In the genomic region with DNA sequence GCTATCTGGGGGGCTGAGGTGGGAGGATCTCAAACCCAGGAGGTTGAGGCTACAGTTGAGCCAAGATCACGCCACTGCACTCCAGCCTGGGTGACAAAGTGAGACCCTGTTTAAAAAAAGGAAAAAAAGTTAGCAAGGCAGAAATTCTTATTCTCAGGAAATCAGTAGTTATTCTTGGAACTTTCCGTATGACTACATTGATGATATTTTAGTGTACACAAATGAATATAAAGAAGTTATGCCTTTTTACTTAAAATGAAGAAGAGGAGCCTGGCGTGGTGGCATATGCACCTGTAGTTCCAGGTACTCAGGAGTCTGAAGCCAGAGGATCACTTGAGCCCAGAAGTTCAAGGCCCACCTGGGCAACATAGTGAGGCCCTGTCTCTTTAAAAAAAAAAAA, we compare ENCODE assay signal across 25 cellular contexts. TPM values are rescaled to one million over a fixed set of nuclear protein-coding genes. Genes with fewer than 3 reads are reported as not detected.
DNase-seq lines count a peak whose midpoint lies in the region; ATAC-seq, FAIRE-seq and TF ChIP-seq lines count a peak whose summit lies in the region.
"Had no signal": no experiment of that assay in that cellular context is flagged by ENCODE, and none has a peak within 500 bp of the region (broad histone marks: within the 10 kb centered on the region; RNA-seq: fewer than 3 reads in every experiment).

No MANE protein-coding gene starts in this region.

- POLR2A ChIA-PET in activated CD8-positive, alpha-beta T cell treated with anti-CD3 and anti-CD28 coated beads for 36 hours (lab: Charles Lee): no interaction called here
- POLR2A ChIA-PET in activated CD8-positive, alpha-beta T cell treated with anti-CD3 and anti-CD28 coated beads, Interleukin-2, amount 10 ng/mL, durations not matched to agents 7 days and 5 days (lab: Charles Lee): interaction anchor here (0.6 kb wide), 1 partner anchor 16 kb away, joined by 5 read pairs; no protein-coding TSS in a partner anchor

- peaks cover 7% of the 10 kb centered on the region for H3K4me1 Mint-ChIP-seq in activated CD8-positive, alpha-beta T cell treated with anti-CD3 and anti-CD28 coated beads for 36 hours (ENCODE audit: low read depth)
- H3K4me1 Mint-ChIP-seq in activated CD8-positive, alpha-beta T cell treated with anti-CD3 and anti-CD28 coated beads, Interleukin-2, amount 10 ng/mL, durations not matched to agents 7 days and 5 days (ENCODE audit: low read depth): peaks cover 3% of the 10 kb centered on the region
- H3K4me1 Mint-ChIP-seq in natural killer cell treated with Interleukin-12 subunit alpha and Interleukin-12 subunit beta and Interleukin-15 and Interleukin-18, amount 100 ng/mL, for 72 hours (ENCODE audit: low read depth in 2 of 2): no peaks in the 10 kb centered on the region
- H3K4me1 Mint-ChIP-seq in natural killer cell: no peaks in the 10 kb centered on the region
- no peaks in the 10 kb centered on the region for H3K4me1 Mint-ChIP-seq in stimulated activated effector memory CD8-positive, alpha-beta T cell treated with anti-CD3 and anti-CD28 coated beads, Interleukin-12 subunit alpha, Interleukin-12 subunit beta, amount 100 ng/mL, for 72 hours

- FAIRE-seq in frontal cortex (lab: Jason Lieb, UNC): no peak
- FAIRE-seq: A549, D721Med, GM12891, GM19239, H1 had no signal

- H3K27ac Mint-ChIP-seq in activated CD8-positive, alpha-beta T cell treated with anti-CD3 and anti-CD28 coated beads for 36 hours: no peak overlapping the region
- no peak overlapping the region for H3K27ac Mint-ChIP-seq in activated CD8-positive, alpha-beta T cell treated with anti-CD3 and anti-CD28 coated beads, Interleukin-2, amount 10 ng/mL, durations not matched to agents 7 days and 5 days
- no peak overlapping the region for H3K27ac Mint-ChIP-seq in natural killer cell treated with Interleukin-12 subunit alpha and Interleukin-12 subunit beta and Interleukin-15 and Interleukin-18, amount 100 ng/mL, for 72 hours
- H3K27ac Mint-ChIP-seq in natural killer cell: no peak overlapping the region
- H3K27ac Mint-ChIP-seq in stimulated activated effector memory CD8-positive, alpha-beta T cell treated with anti-CD3 and anti-CD28 coated beads, Interleukin-12 subunit alpha, Interleukin-12 subunit beta, amount 100 ng/mL, for 72 hours: no peak overlapping the region
- H3K27ac Mint-ChIP-seq: CD14-positive monocyte; CD4-positive, alpha-beta T cell had no signal

- TF ChIP-seq CTCF in activated CD8-positive, alpha-beta T cell treated with anti-CD3 and anti-CD28 coated beads for 36 hours (IDR thresholded peaks at IDR 0.05): no peak
- TF ChIP-seq CTCF in natural killer cell (IDR thresholded peaks at IDR 0.05): no peak

- no peak for DNase-seq in activated CD8-positive, alpha-beta T cell treated with anti-CD3 and anti-CD28 coated beads for 36 hours
- DNase-seq in activated CD8-positive, alpha-beta T cell treated with anti-CD3 and anti-CD28 coated beads, Interleukin-2, amount 10 ng/mL, durations not matched to agents 7 days and 5 days: no peak
- DNase-seq in natural killer cell treated with Interleukin-12 subunit alpha and Interleukin-12 subunit beta and Interleukin-15 and Interleukin-18, amount 100 ng/mL, for 72 hours (ENCODE audit: low spot score): no peak
- DNase-seq in natural killer cell: no peak
- no peak for DNase-seq in stimulated activated effector memory CD8-positive, alpha-beta T cell treated with anti-CD3 and anti-CD28 coated beads, Interleukin-12 subunit alpha, Interleukin-12 subunit beta, amount 100 ng/mL, for 72 hours (ENCODE audit: low spot score in 2 of 2)
- DNase-seq in frontal cortex (ENCODE audit: low spot score in 2 of 2): no peak
- DNase-seq: 8988T; ACHN; AML-193; BE2C; CD4-positive, alpha-beta T cell; CD8-positive, alpha-beta memory T cell; DMS 273 treated with DMSO at 0.1 percent for 48 hours; DMS79; EL; GDM1; GM23248; H7; HCEC 1CT had no signal

- intact Hi-C loops in activated CD8-positive, alpha-beta T cell treated with anti-CD3 and anti-CD28 coated beads for 36 hours (cut with micrococcal nuclease): no loop called here
- intact Hi-C loops in natural killer cell (cut with micrococcal nuclease): loop anchor here (10.0 kb wide), 1 partner anchor 297 kb away; a partner anchor contains a TSS

- no peaks in the 10 kb centered on the region for H3K9me3 Mint-ChIP-seq in activated CD8-positive, alpha-beta T cell treated with anti-CD3 and anti-CD28 coated beads for 36 hours
- no peaks in the 10 kb centered on the region for H3K9me3 Mint-ChIP-seq in activated CD8-positive, alpha-beta T cell treated with anti-CD3 and anti-CD28 coated beads, Interleukin-2, amount 10 ng/mL, durations not matched to agents 7 days and 5 days (ENCODE audit: insufficient read depth)
- H3K9me3 Mint-ChIP-seq in natural killer cell treated with Interleukin-12 subunit alpha and Interleukin-12 subunit beta and Interleukin-15 and Interleukin-18, amount 100 ng/mL, for 72 hours: no peaks in the 10 kb centered on the region
- H3K9me3 Mint-ChIP-seq in natural killer cell: no peaks in the 10 kb centered on the region
- H3K9me3 Mint-ChIP-seq in stimulated activated effector memory CD8-positive, alpha-beta T cell treated with anti-CD3 and anti-CD28 coated beads, Interleukin-12 subunit alpha, Interleukin-12 subunit beta, amount 100 ng/mL, for 72 hours: no peaks in the 10 kb centered on the region
- H3K9me3 Mint-ChIP-seq: CD14-positive monocyte; CD4-positive, alpha-beta T cell; CD8-positive, alpha-beta memory T cell had no signal

- no peak overlapping the region for H3K4me3 Mint-ChIP-seq in activated CD8-positive, alpha-beta T cell treated with anti-CD3 and anti-CD28 coated beads for 36 hours
- H3K4me3 Mint-ChIP-seq in activated CD8-positive, alpha-beta T cell treated with anti-CD3 and anti-CD28 coated beads, Interleukin-2, amount 10 ng/mL, durations not matched to agents 7 days and 5 days: no peak overlapping the region
- H3K4me3 Mint-ChIP-seq in natural killer cell treated with Interleukin-12 subunit alpha and Interleukin-12 subunit beta and Interleukin-15 and Interleukin-18, amount 100 ng/mL, for 72 hours: no peak overlapping the region
- no peak overlapping the region for H3K4me3 Mint-ChIP-seq in natural killer cell
- H3K4me3 Mint-ChIP-seq in stimulated activated effector memory CD8-positive, alpha-beta T cell treated with anti-CD3 and anti-CD28 coated beads, Interleukin-12 subunit alpha, Interleukin-12 subunit beta, amount 100 ng/mL, for 72 hours: no peak overlapping the region
- H3K4me3 Mint-ChIP-seq: CD14-positive monocyte; CD4-positive, alpha-beta T cell; CD8-positive, alpha-beta memory T cell had no signal

- CTCF ChIA-PET in activated CD8-positive, alpha-beta T cell treated with anti-CD3 and anti-CD28 coated beads for 36 hours (lab: Charles Lee): no interaction called here
- CTCF ChIA-PET in activated CD8-positive, alpha-beta T cell treated with anti-CD3 and anti-CD28 coated beads, Interleukin-2, amount 10 ng/mL, durations not matched to agents 7 days and 5 days (lab: Charles Lee): no interaction called here

- ATAC-seq in activated CD8-positive, alpha-beta T cell treated with anti-CD3 and anti-CD28 coated beads for 36 hours: peak; percentile 20
- no peak for ATAC-seq in activated CD8-positive, alpha-beta T cell treated with anti-CD3 and anti-CD28 coated beads, Interleukin-2, amount 10 ng/mL, durations not matched to agents 7 days and 5 days
- peak; percentile 24 to 27 for ATAC-seq in natural killer cell treated with Interleukin-12 subunit alpha and Interleukin-12 subunit beta and Interleukin-15 and Interleukin-18, amount 100 ng/mL, for 72 hours
- ATAC-seq in natural killer cell: no peak
- ATAC-seq in stimulated activated effector memory CD8-positive, alpha-beta T cell treated with anti-CD3 and anti-CD28 coated beads, Interleukin-12 subunit alpha, Interleukin-12 subunit beta, amount 100 ng/mL, for 72 hours: peak; percentile 46
- ATAC-seq: A549 had no signal

- H3K36me3 Mint-ChIP-seq in activated CD8-positive, alpha-beta T cell treated with anti-CD3 and anti-CD28 coated beads for 36 hours (ENCODE audit: low read depth): no peaks in the 10 kb centered on the region
- H3K36me3 Mint-ChIP-seq in activated CD8-positive, alpha-beta T cell treated with anti-CD3 and anti-CD28 coated beads, Interleukin-2, amount 10 ng/mL, durations not matched to agents 7 days and 5 days (ENCODE audit: low read depth): no peaks in the 10 kb centered on the region
- H3K36me3 Mint-ChIP-seq in natural killer cell treated with Interleukin-12 subunit alpha and Interleukin-12 subunit beta and Interleukin-15 and Interleukin-18, amount 100 ng/mL, for 72 hours: no peaks in the 10 kb centered on the region
- H3K36me3 Mint-ChIP-seq in natural killer cell: no peaks in the 10 kb centered on the region
- no peaks in the 10 kb centered on the region for H3K36me3 Mint-ChIP-seq in stimulated activated effector memory CD8-positive, alpha-beta T cell treated with anti-CD3 and anti-CD28 coated beads, Interleukin-12 subunit alpha, Interleukin-12 subunit beta, amount 100 ng/mL, for 72 hours
- H3K36me3 Mint-ChIP-seq: CD14-positive monocyte had no signal

- no peaks in the 10 kb centered on the region for H3K27me3 Mint-ChIP-seq in activated CD8-positive, alpha-beta T cell treated with anti-CD3 and anti-CD28 coated beads for 36 hours
- H3K27me3 Mint-ChIP-seq in activated CD8-positive, alpha-beta T cell treated with anti-CD3 and anti-CD28 coated beads, Interleukin-2, amount 10 ng/mL, durations not matched to agents 7 days and 5 days (ENCODE audit: low read depth): peaks cover 2% of the 10 kb centered on the region
- H3K27me3 Mint-ChIP-seq in natural killer cell treated with Interleukin-12 subunit alpha and Interleukin-12 subunit beta and Interleukin-15 and Interleukin-18, amount 100 ng/mL, for 72 hours: no peaks in the 10 kb centered on the region
- H3K27me3 Mint-ChIP-seq in natural killer cell (ENCODE audit: low read depth in 2 of 2): no peaks in the 10 kb centered on the region
- H3K27me3 Mint-ChIP-seq: CD4-positive, alpha-beta T cell; CD8-positive, alpha-beta memory T cell had no signal

RNA-seq across cellular contexts. Expression of a gene that starts 7.4 kb away (rescaled TPM):
- total RNA-seq in activated CD8-positive, alpha-beta T cell treated with anti-CD3 and anti-CD28 coated beads for 36 hours: 1 to 10 TPM; 1.3 to 1.4 TPM
- total RNA-seq in activated CD8-positive, alpha-beta T cell treated with anti-CD3 and anti-CD28 coated beads, Interleukin-2, amount 10 ng/mL, durations not matched to agents 7 days and 5 days: 1 to 10 TPM; 1.2 TPM
- 1 to 10 TPM; 2.6 to 4.5 TPM for total RNA-seq in natural killer cell treated with Interleukin-12 subunit alpha and Interleukin-12 subunit beta and Interleukin-15 and Interleukin-18, amount 100 ng/mL, for 72 hours
- total RNA-seq in natural killer cell: 1 to 10 TPM; 5.6 to 8.1 (median 8.0) TPM
- 0.82 TPM for total RNA-seq in frontal cortex
- total RNA-seq: GM23248 had no signal

RNA-seq across cellular contexts. Expression of a gene that starts 52.1 kb away (rescaled TPM):
- total RNA-seq in activated CD8-positive, alpha-beta T cell treated with anti-CD3 and anti-CD28 coated beads for 36 hours: 10 to 100 TPM; 14.5 to 19.3 TPM
- 10 to 100 TPM; 15.1 to 15.5 TPM for total RNA-seq in activated CD8-positive, alpha-beta T cell treated with anti-CD3 and anti-CD28 coated beads, Interleukin-2, amount 10 ng/mL, durations not matched to agents 7 days and 5 days
- total RNA-seq in natural killer cell treated with Interleukin-12 subunit alpha and Interleukin-12 subunit beta and Interleukin-15 and Interleukin-18, amount 100 ng/mL, for 72 hours: 10 to 100 TPM; 15.7 to 22.3 TPM
- total RNA-seq in natural killer cell (10 to 100 TPM; 13.6 to 19.2 (median 18.0) TPM), frontal cortex (37.5 TPM)

Comparison
In these comparisons a context has a peak if more than half of its experiments do, and no peak if none do; other contexts are left out.
1. ATAC-seq: peak in activated CD8-positive, alpha-beta T cell treated with anti-CD3 and anti-CD28 coated beads for 36 hours (single experiment), natural killer cell treated with Interleukin-12 subunit alpha and Interleukin-12 subunit beta and Interleukin-15 and Interleukin-18, amount 100 ng/mL, for 72 hours (2 of 2) and stimulated activated effector memory CD8-positive, alpha-beta T cell treated with anti-CD3 and anti-CD28 coated beads, Interleukin-12 subunit alpha, Interleukin-12 subunit beta, amount 100 ng/mL, for 72 hours (single experiment); none in activated CD8-positive, alpha-beta T cell treated with anti-CD3 and anti-CD28 coated beads, Interleukin-2, amount 10 ng/mL, durations not matched to agents 7 days and 5 days (single experiment) and natural killer cell (0 of 3).